ENCODE assay signal across 11 cellular contexts in genomic region chr2:61356261-61356957, GRCh38.
A peak's percentile ranks its signal among the peaks of the same experiment; 100 is the strongest.
DNase-seq lines count a peak whose midpoint lies in the region; ATAC-seq, FAIRE-seq and TF ChIP-seq lines count a peak whose summit lies in the region.
"Had no signal": no experiment of that assay in that cellular context is flagged by ENCODE, and none has a peak within 500 bp of the region (broad histone marks: within the 10 kb centered on the region; RNA-seq: fewer than 3 reads in every experiment).

No MANE protein-coding gene starts in this region.

- in situ Hi-C loops in brain microvascular endothelial cell (cut with HindIII; ENCODE audit: low pct_ligation_motif_present, low sequenced_read_pairs), result no loop called here

- DNase-seq in NCI-H2227 (lab: John Stamatoyannopoulos, UW; ENCODE audit: unreplicated experiment) (peak; percentile 10), NCI-H2227 treated with DMSO at 0.1 percent for 48 hours (lab: John Stamatoyannopoulos, UW) (no peak), LHCN-M2 (ENCODE audit: low read depth) (peak; percentile 19), endothelial cell of umbilical vein (ENCODE audit: low read depth, low spot score) (no peak), renal cortical epithelial cell (ENCODE audit: low read depth) (peak; percentile 11), HT-29 (ENCODE audit: low spot score) (no peak), brain microvascular endothelial cell (no peak)
- DNase-seq: stimulated activated CD8-positive, alpha-beta memory T cell treated with anti-CD3 and anti-CD28 coated beads, Interleukin-4, amount 100 ng/mL, for 48 hours had no signal

- H3K4me3 ChIP-seq in endothelial cell of umbilical vein (replicated peaks in 1 of 3; ENCODE audit: insufficient read depth in 1 of 3, low read depth in 1 of 3, low read length in 3 of 3) (no peak overlapping the region), brain microvascular endothelial cell (ENCODE audit: low read depth, low read length) (no peak overlapping the region)
- H3K4me3 ChIP-seq: coronary artery had no signal

- H3K27ac ChIP-seq in endothelial cell of umbilical vein (ENCODE audit: insufficient read depth, low read depth, low read length) (no peak overlapping the region), brain microvascular endothelial cell (no peak overlapping the region)
- H3K27ac ChIP-seq: coronary artery had no signal

- H3K79me2 ChIP-seq in endothelial cell of umbilical vein (ENCODE audit: control insufficient read depth, insufficient read depth, low read length), result peaks cover 42% of the 10 kb centered on the region

- POLR2A ChIA-PET in endothelial cell of umbilical vein (lab: Charles Lee), result no interaction called here

- intact Hi-C loops in endothelial cell of umbilical vein (cut with micrococcal nuclease), result no loop called here

- H3K9me3 ChIP-seq in endothelial cell of umbilical vein (replicated peaks; ENCODE audit: control insufficient read depth, insufficient read depth, low read length), result no peaks in the 10 kb centered on the region

- H3K4me2 ChIP-seq in endothelial cell of umbilical vein (ENCODE audit: insufficient read depth, low read length), result no peak overlapping the region

- H3K27me3 ChIP-seq in endothelial cell of umbilical vein (ENCODE audit: control insufficient read depth in 2 of 2, insufficient read depth in 2 of 2, low read length in 2 of 2), result no peaks in the 10 kb centered on the region
- H3K27me3 ChIP-seq in brain microvascular endothelial cell (replicated peaks), result no peaks in the 10 kb centered on the region

- no peak overlapping the region for H2AFZ ChIP-seq in endothelial cell of umbilical vein (ENCODE audit: low read depth, low read length)

- TF ChIP-seq CTCF in endothelial cell of umbilical vein (IDR thresholded peaks at IDR 0.05; ENCODE audit: extremely low read depth in 1 of 2, insufficient read depth in 1 of 2, low read depth in 1 of 2, low read length in 2 of 2) (no peak), brain microvascular endothelial cell (IDR thresholded peaks at IDR 0.05; ENCODE audit: low read depth, low read length, missing control alignments) (no peak)

- no peaks in the 10 kb centered on the region for H4K20me1 ChIP-seq in endothelial cell of umbilical vein (replicated peaks; ENCODE audit: control insufficient read depth, extremely low read depth, insufficient read depth, low read length)

- ATAC-seq in GM19463 (IDR thresholded peaks at IDR 0.05; ENCODE audit: unreplicated experiment), result no peak

- TSS peak; percentile 5 for BruUV-seq in endothelial cell of umbilical vein (replicated peaks; lab: Mats Ljungman, UMichigan)

- no peak for TF ChIP-seq POLR2A in endothelial cell of umbilical vein (IDR thresholded peaks at IDR 0.05; ENCODE audit: low read depth, low read length)

- dilution Hi-C loops in endothelial cell of umbilical vein (cut with MboI; ENCODE audit: extremely low pct_ligation_motif_present, low sequenced_read_pairs), result no loop called here

- CTCF ChIA-PET in endothelial cell of umbilical vein (lab: Charles Lee), result no interaction called here

- H3K36me3 ChIP-seq in endothelial cell of umbilical vein (ENCODE audit: control insufficient read depth in 2 of 2, extremely low read depth in 1 of 2, insufficient read depth in 2 of 2, low read length in 2 of 2) (no peaks in the 10 kb centered on the region), brain microvascular endothelial cell (replicated peaks) (peaks cover 4% of the 10 kb centered on the region)

- no peak for FAIRE-seq in endothelial cell of umbilical vein (lab: Jason Lieb, UNC)
- FAIRE-seq: keratinocyte had no signal

- H3K4me1 ChIP-seq in endothelial cell of umbilical vein (ENCODE audit: control insufficient read depth, extremely low read depth, insufficient read depth, low read length), result no peaks in the 10 kb centered on the region

- no peaks in the 10 kb centered on the region for H3K9me1 ChIP-seq in endothelial cell of umbilical vein (replicated peaks; ENCODE audit: control insufficient read depth, extremely low read depth, insufficient read depth, low read length)

- no peak overlapping the region for H3K9ac ChIP-seq in endothelial cell of umbilical vein (replicated peaks; ENCODE audit: extremely low read depth, insufficient read depth, low read length)

TF ChIP-seq in endothelial cell of umbilical vein, 7 proteins besides CTCF, POLR2A, EP300 and RAD21:
- TF ChIP-seq, protein P1, sequence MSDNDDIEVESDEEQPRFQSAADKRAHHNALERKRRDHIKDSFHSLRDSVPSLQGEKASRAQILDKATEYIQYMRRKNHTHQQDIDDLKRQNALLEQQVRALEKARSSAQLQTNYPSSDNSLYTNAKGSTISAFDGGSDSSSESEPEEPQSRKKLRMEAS (IDR thresholded peaks at IDR 0.05; ENCODE audit: insufficient read depth, insufficient read length), result no peak
- TF ChIP-seq GATA2 (IDR thresholded peaks at IDR 0.05; ENCODE audit: insufficient read depth, insufficient read length, low read depth, low read length) (no peak), FOS (IDR thresholded peaks at IDR 0.05; ENCODE audit: borderline replicate concordance, insufficient read depth, low read length) (no peak), MYC (IDR thresholded peaks at IDR 0.05; ENCODE audit: low read depth, low read length) (no peak), POLR2AphosphoS5 (IDR thresholded peaks at IDR 0.05; ENCODE audit: insufficient read depth, low read depth, low read length) (no peak), JUN (IDR thresholded peaks at IDR 0.05; ENCODE audit: borderline replicate concordance, insufficient read depth, insufficient read length, low read depth) (no peak), EZH2 (IDR thresholded peaks at IDR 0.05; ENCODE audit: borderline replicate concordance, low read depth, low read length, severe bottlenecking) (no peak)

Comparison
In these comparisons a context has a peak if more than half of its experiments do, and no peak if none do; other contexts are left out.
1. DNase-seq: peak in NCI-H2227 (single experiment), LHCN-M2 (single experiment) and renal cortical epithelial cell (single experiment); none in NCI-H2227 treated with DMSO at 0.1 percent for 48 hours (single experiment), endothelial cell of umbilical vein (single experiment), HT-29 (single experiment) and brain microvascular endothelial cell (single experiment).